Comparison of ENCODE assay signal across 30 cellular contexts in the genomic region with DNA sequence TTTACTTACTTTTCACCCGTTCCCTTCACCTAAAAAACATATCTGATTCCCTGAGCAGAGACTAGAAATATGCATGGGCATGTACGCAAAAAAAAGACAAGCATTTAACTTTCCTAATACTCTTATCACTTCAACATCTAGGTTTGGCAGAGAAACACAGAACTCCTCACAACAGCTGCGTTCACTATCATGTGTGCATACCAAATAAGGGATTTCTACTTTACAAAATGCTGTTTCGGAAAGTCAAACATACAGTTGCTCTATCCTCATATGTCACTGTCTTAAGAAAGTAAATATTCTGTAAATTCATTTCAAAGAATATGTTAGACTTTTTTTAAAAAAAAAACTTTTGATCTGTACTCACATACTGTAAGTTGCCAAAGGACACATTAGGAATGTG.
DNase-seq lines count a peak whose midpoint lies in the region; ATAC-seq, FAIRE-seq and TF ChIP-seq lines count a peak whose summit lies in the region.
"Had no signal": no experiment of that assay in that cellular context is flagged by ENCODE, and none has a peak within 500 bp of the region (broad histone marks: within the 10 kb centered on the region; RNA-seq: fewer than 3 reads in every experiment).

No MANE protein-coding gene starts in this region.

- no peak overlapping the region for H4K8ac ChIP-seq in H1 (ENCODE audit: extremely low read depth, insufficient read depth, low read length)

- no peak overlapping the region for H4K91ac ChIP-seq in H1 (replicated peaks; ENCODE audit: insufficient read length, low read length)

- CTCF ChIA-PET in H1 (lab: Charles Lee; ENCODE audit: partially characterized antibody) = no interaction called here

- H3K9ac ChIP-seq in H1 (replicated peaks in 1 of 4; ENCODE audit: extremely low read depth in 1 of 4, low read depth in 3 of 4, low read length in 3 of 4) = no peak overlapping the region
- H3K9ac ChIP-seq: parathyroid adenoma had no signal

- H2BK5ac ChIP-seq in H1 (ENCODE audit: low read depth, low read length) = no peak overlapping the region

- TF ChIP-seq POLR2A in H1 (IDR thresholded peaks at IDR 0.05; ENCODE audit: control extremely low read depth in 1 of 2, low read depth in 2 of 2, low read length in 2 of 2) = no peak

- H3K27me3 ChIP-seq in H1 (replicated peaks in 1 of 4; ENCODE audit: control insufficient read depth in 3 of 4, extremely low read depth in 1 of 4, insufficient read depth in 3 of 4, low read length in 3 of 4) = no peaks in the 10 kb centered on the region
- H3K27me3 ChIP-seq in aorta (ENCODE audit: control insufficient read depth in 1 of 2, insufficient read depth in 2 of 2, low read length in 1 of 2) = no peaks in the 10 kb centered on the region
- H3K27me3 ChIP-seq: body of pancreas, esophagus muscularis mucosa, gastroesophageal sphincter, hepatocyte, uterus had no signal

- no peak overlapping the region for H3K23ac ChIP-seq in H1 (ENCODE audit: insufficient read length)

- no peak overlapping the region for H2AK5ac ChIP-seq in H1 (ENCODE audit: low read depth, low read length)

- H3K14ac ChIP-seq in H1 (ENCODE audit: insufficient read length) = no peak overlapping the region

- H2BK12ac ChIP-seq in H1 (ENCODE audit: low read depth, low read length) = no peak overlapping the region

- no peak overlapping the region for H4K5ac ChIP-seq in H1 (ENCODE audit: insufficient read length, low read depth, low read length)

- no peak overlapping the region for H3K4ac ChIP-seq in H1 (replicated peaks; ENCODE audit: insufficient read length, low read depth, low read length)

- no peaks in the 10 kb centered on the region for H4K20me1 ChIP-seq in H1 (replicated peaks in 1 of 2; ENCODE audit: control insufficient read depth in 1 of 2, insufficient read depth in 2 of 2, low read length in 2 of 2)

- H3K9me3 ChIP-seq in H1 (ENCODE audit: insufficient read depth in 2 of 2, low read depth in 1 of 2, low read length in 1 of 2) (no peaks in the 10 kb centered on the region), aorta (ENCODE audit: control insufficient read depth, low read length) (no peaks in the 10 kb centered on the region)
- H3K9me3 ChIP-seq: body of pancreas, esophagus muscularis mucosa, gastroesophageal sphincter, thoracic aorta, uterus had no signal

- H3K4me2 ChIP-seq in H1 (ENCODE audit: insufficient read depth in 1 of 2, low read depth in 2 of 2, low read length in 2 of 2) = no peak overlapping the region
- H3K4me2 ChIP-seq: hepatocyte had no signal

- TF ChIP-seq RAD21 in H1 (IDR thresholded peaks at IDR 0.05 in 1 of 2, conservative IDR thresholded peaks at IDR 0.05 in 1 of 2; ENCODE audit: low read depth in 2 of 2, low read length in 2 of 2) = no peak

- FAIRE-seq in H1 (lab: Jason Lieb, UNC) = no peak
- FAIRE-seq: GM12892, H54 had no signal

- H3K4me1 ChIP-seq in H1 (replicated peaks in 1 of 4; ENCODE audit: control insufficient read depth in 3 of 4, insufficient read depth in 4 of 4, low read length in 3 of 4) (peaks cover 0 to 2% (median 0%) of the 10 kb centered on the region in 4 experiments; a peak in 1 of 7 replicates), aorta (ENCODE audit: control insufficient read depth in 1 of 2, insufficient read depth in 2 of 2, low read length in 2 of 2) (peaks cover 0 to 1% of the 10 kb centered on the region in 2 donors)
- H3K4me1 ChIP-seq: uterus had no signal

- no peak for TF ChIP-seq CTCF in H1 (IDR thresholded peaks at IDR 0.05; ENCODE audit: control extremely low read depth in 1 of 3, insufficient read depth in 1 of 3, low read depth in 1 of 3, low read length in 3 of 3)

- H2BK120ac ChIP-seq in H1 (replicated peaks; ENCODE audit: low read depth, low read length) = no peak overlapping the region

- H3K23me2 ChIP-seq in H1 (ENCODE audit: low read depth, low read length) = no peaks in the 10 kb centered on the region

- ATAC-seq in esophagus mucosa = no peak
- no peak for ATAC-seq in GM21381 (IDR thresholded peaks at IDR 0.05; ENCODE audit: unreplicated experiment)
- no peak for ATAC-seq in aorta (ENCODE audit: low FRiP score)
- ATAC-seq: body of pancreas; gastroesophageal sphincter; left colon; stimulated activated naive CD8-positive, alpha-beta T cell treated with anti-CD3 and anti-CD28 coated beads, Interleukin-15, amount 100 ng/mL, for 72 hours had no signal

- no peaks in the 10 kb centered on the region for H3K36me3 ChIP-seq in H1 (ENCODE audit: control insufficient read depth in 2 of 4, insufficient read depth in 4 of 4, low read length in 3 of 4)
- H3K36me3 ChIP-seq in aorta (ENCODE audit: control insufficient read depth in 1 of 2, insufficient read depth in 2 of 2, low read length in 1 of 2) = no peaks in the 10 kb centered on the region
- H3K36me3 ChIP-seq: esophagus muscularis mucosa, gastroesophageal sphincter, thoracic aorta, uterus had no signal

- H2BK15ac ChIP-seq in H1 (ENCODE audit: low read length) = 0 out of 2 replicates have a peak overlapping the region, but pooled peaks have one; percentile 0

- H3K79me2 ChIP-seq in H1 (ENCODE audit: control insufficient read depth in 1 of 2, insufficient read depth in 2 of 2, low read length in 2 of 2) = no peaks in the 10 kb centered on the region
- H3K79me2 ChIP-seq: hepatocyte, parathyroid adenoma had no signal

- POLR2A ChIA-PET in H1 (lab: Charles Lee; ENCODE audit: partially characterized antibody) = no interaction called here

- no peak overlapping the region for H2AFZ ChIP-seq in H1 (ENCODE audit: low read length)
- H2AFZ ChIP-seq: hepatocyte, parathyroid adenoma had no signal

- H3K18ac ChIP-seq in H1 (ENCODE audit: extremely low read depth, low read length) = no peak overlapping the region

- intact Hi-C loops in aorta (cut with DNase I) = no loop called here

- 92% methylated on average over 4 of the region's 4 CpGs; no CpG with 5 or more reads in 1 of the 2 experiments for WGBS in H1 (ENCODE audit: extremely low coverage in 1 of 2, insufficient coverage in 1 of 2, insufficient read length in 1 of 2, insufficient replicate concordance in 2 of 2, low coverage in 1 of 2, low lambda C conversion rate in 2 of 2, missing lambda C conversion rate in 1 of 2), 2 experiments
- 16 to 20% methylated on average over 4 of the region's 4 CpGs for WGBS in aorta, 2 donors

- H3K79me1 ChIP-seq in H1 (ENCODE audit: low read depth, low read length) = no peaks in the 10 kb centered on the region

- no peak overlapping the region for H3K4me3 ChIP-seq in H1 (ENCODE audit: extremely low read depth in 1 of 4, insufficient read depth in 2 of 4, low read depth in 3 of 4, low read length in 4 of 4)
- no peak overlapping the region for H3K4me3 ChIP-seq in aorta (ENCODE audit: low read length in 2 of 2)
- H3K4me3 ChIP-seq: body of pancreas, esophagus muscularis mucosa, gastroesophageal sphincter, hepatocyte, thoracic aorta, uterus had no signal

- DNase-seq in COLO829 (ENCODE audit: low spot score) (peak; percentile 18), OCI-M1 (lab: John Stamatoyannopoulos, UW) (peak; percentile 39), H1 (ENCODE audit: low read depth in 1 of 2, low spot score in 2 of 2) (no peak), myocyte (ENCODE audit: low read depth) (peak; percentile 57), aorta (no peak)
- DNase-seq in activated CD4-positive, alpha-beta T cell treated with anti-CD3 and anti-CD28 coated beads for 48 hours = no peak
- DNase-seq: activated CD4-positive, alpha-beta T cell treated with anti-CD3 and anti-CD28 coated beads, Interleukin-2, amount 50 U/mL, for 1 hour; activated gamma-delta T cell treated with Interleukin-2 at 50 U/mL for 16 hours; activated T-cell treated with anti-CD3 and anti-CD28 coated beads, Interleukin-2, amount 50 U/mL, for 24 hours; body of pancreas; CD4-positive, alpha-beta T cell; dermis blood vessel endothelial cell; endodermal cell; left colon; NCI-H1105; NCI-H187; NCI-H526; retina; stimulated activated CD4-positive, alpha-beta T cell treated with anti-CD3 and anti-CD28 coated beads, Interleukin-2, amount 100 ng/mL, for 24 hours; stimulated activated naive CD8-positive, alpha-beta T cell treated with anti-CD3 and anti-CD28 coated beads, Interleukin-15, amount 100 ng/mL, for 72 hours; uterus had no signal

- H3K56ac ChIP-seq in H1 (replicated peaks; ENCODE audit: insufficient read length, low read depth, low read length) = no peak overlapping the region

- TF ChIP-seq EP300 in H1 (IDR thresholded peaks at IDR 0.05; ENCODE audit: borderline replicate concordance in 1 of 2, low read depth in 2 of 2, low read length in 2 of 2) = no peak

- H2BK20ac ChIP-seq in H1 (ENCODE audit: low read length) = no peak overlapping the region

- no peak overlapping the region for H3K27ac ChIP-seq in H1 (ENCODE audit: low read depth, low read length)
- H3K27ac ChIP-seq in aorta (ENCODE audit: low read depth in 1 of 2, low read length in 2 of 2) = no peak overlapping the region
- H3K27ac ChIP-seq: body of pancreas, esophagus muscularis mucosa, gastroesophageal sphincter, hepatocyte, parathyroid adenoma, thoracic aorta, uterus had no signal

TF ChIP-seq in H1, 55 proteins besides CTCF, POLR2A, EP300 and RAD21:
- TF ChIP-seq SP4 (IDR thresholded peaks at IDR 0.05; ENCODE audit: low read length) (no peak), GTF2F1 (IDR thresholded peaks at IDR 0.05; ENCODE audit: borderline replicate concordance, low read depth, low read length) (no peak), SP1 (IDR thresholded peaks at IDR 0.05; ENCODE audit: low read depth, low read length) (no peak), SIX5 (IDR thresholded peaks at IDR 0.05; ENCODE audit: low read depth, low read length) (no peak), RXRA (IDR thresholded peaks at IDR 0.05; ENCODE audit: insufficient read depth, low read depth, low read length) (no peak)
- TF ChIP-seq, protein P1, sequence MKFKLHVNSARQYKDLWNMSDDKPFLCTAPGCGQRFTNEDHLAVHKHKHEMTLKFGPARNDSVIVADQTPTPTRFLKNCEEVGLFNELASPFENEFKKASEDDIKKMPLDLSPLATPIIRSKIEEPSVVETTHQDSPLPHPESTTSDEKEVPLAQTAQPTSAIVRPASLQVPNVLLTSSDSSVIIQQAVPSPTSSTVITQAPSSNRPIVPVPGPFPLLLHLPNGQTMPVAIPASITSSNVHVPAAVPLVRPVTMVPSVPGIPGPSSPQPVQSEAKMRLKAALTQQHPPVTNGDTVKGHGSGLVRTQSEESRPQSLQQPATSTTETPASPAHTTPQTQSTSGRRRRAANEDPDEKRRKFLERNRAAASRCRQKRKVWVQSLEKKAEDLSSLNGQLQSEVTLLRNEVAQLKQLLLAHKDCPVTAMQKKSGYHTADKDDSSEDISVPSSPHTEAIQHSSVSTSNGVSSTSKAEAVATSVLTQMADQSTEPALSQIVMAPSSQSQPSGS (IDR thresholded peaks at IDR 0.05; ENCODE audit: low read length) = no peak

Comparison
In these comparisons a context has a peak if more than half of its experiments do, and no peak if none do; other contexts are left out.
1. DNase-seq: peak in COLO829 (single experiment), OCI-M1 (single experiment) and myocyte (single experiment); none in H1 (0 of 2), activated CD4-positive, alpha-beta T cell treated with anti-CD3 and anti-CD28 coated beads for 48 hours (single experiment) and aorta (0 of 2).